In genomic region chr18:54250846-54251251, GRCh38 we compare ENCODE assay signal across 10 cellular contexts. TPM values are rescaled to one million over a fixed set of nuclear protein-coding genes. Genes with fewer than 3 reads are reported as not detected.
A peak's percentile ranks its signal among the peaks of the same experiment; 100 is the strongest.
DNase-seq lines count a peak whose midpoint lies in the region; ATAC-seq and TF ChIP-seq lines count a peak whose summit lies in the region.
"Had no signal": no experiment of that assay in that cellular context is flagged by ENCODE, and none has a peak within 500 bp of the region (broad histone marks: within the 10 kb centered on the region; RNA-seq: fewer than 3 reads in every experiment).

No MANE protein-coding gene starts in this region.

- peak; percentile 69 for DNase-seq in GM12865 (ENCODE audit: low read depth)
- no peak for DNase-seq in effector memory CD8-positive, alpha-beta T cell
- no peak for DNase-seq in H4 (ENCODE audit: low spot score)
- no peak for DNase-seq in NCI-H748 treated with DMSO at 0.1 percent for 48 hours (lab: John Stamatoyannopoulos, UW)
- no peak for DNase-seq in tibial nerve (ENCODE audit: low spot score in 2 of 2)
- DNase-seq in HT-29 (ENCODE audit: low spot score), result no peak
- DNase-seq: activated naive CD4-positive, alpha-beta T cell treated with Interleukin-2 at 50 U/mL for 16 hours had no signal

- peaks cover 0 to 27% (median 6%) of the 10 kb centered on the region in 4 donors for H3K4me1 ChIP-seq in tibial nerve

- H3K36me3 Mint-ChIP-seq in effector memory CD8-positive, alpha-beta T cell (ENCODE audit: insufficient read depth), result peaks cover 3% of the 10 kb centered on the region

- no peaks in the 10 kb centered on the region for H3K27me3 Mint-ChIP-seq in effector memory CD8-positive, alpha-beta T cell

- no peaks in the 10 kb centered on the region for H3K9me3 ChIP-seq in tibial nerve

- peak overlapping the region in 1 of 4 donors; percentile 14 for H3K27ac ChIP-seq in tibial nerve
- H3K27ac ChIP-seq: hepatocyte had no signal

- TF ChIP-seq EP300 in tibial nerve (IDR thresholded peaks at IDR 0.05), result no peak

- no peaks in the 10 kb centered on the region for H3K36me3 ChIP-seq in tibial nerve

- no peak overlapping the region for H3K4me3 Mint-ChIP-seq in effector memory CD8-positive, alpha-beta T cell

- peaks cover 3 to 6% of the 10 kb centered on the region in 2 donors for H3K4me1 Mint-ChIP-seq in effector memory CD8-positive, alpha-beta T cell (ENCODE audit: low read depth in 2 of 2)

- TF ChIP-seq CTCF in GM12865 (IDR thresholded peaks at IDR 0.05; ENCODE audit: insufficient read depth, low read depth, low read length, missing control alignments), result no peak
- TF ChIP-seq CTCF in tibial nerve (IDR thresholded peaks at IDR 0.05), result no peak

- H3K4me3 ChIP-seq in GM12865 (ENCODE audit: low read depth, low read length) (no peak overlapping the region), tibial nerve (no peak overlapping the region)
- H3K4me3 ChIP-seq: hepatocyte had no signal

- no peaks in the 10 kb centered on the region for H3K9me3 Mint-ChIP-seq in effector memory CD8-positive, alpha-beta T cell

- no peak for TF ChIP-seq POLR2A in tibial nerve (IDR thresholded peaks at IDR 0.05)

- H3K27me3 ChIP-seq in tibial nerve, result no peaks in the 10 kb centered on the region
- H3K27me3 ChIP-seq: hepatocyte had no signal

- WGBS in tibial nerve, 2 donors, result 74 to 82% methylated on average over 2 of the region's 2 CpGs

- ATAC-seq in GM19467 (IDR thresholded peaks at IDR 0.05; ENCODE audit: unreplicated experiment) (peak; percentile 75), HG03175 (IDR thresholded peaks at IDR 0.05; ENCODE audit: unreplicated experiment) (peak; percentile 87)
- ATAC-seq in effector memory CD8-positive, alpha-beta T cell (replicated peaks), result peak; percentile 22

- H3K27ac Mint-ChIP-seq in effector memory CD8-positive, alpha-beta T cell, result no peak overlapping the region

RNA-seq across cellular contexts. Expression of gene POLI, which starts 18.5 kb away (rescaled TPM):
- total RNA-seq in H4 (2014; rRNA removed; shearing (Covaris generic)), result 10.1 and 26.1 TPM in 2 replicates
- 10 to 100 TPM; 36.0 to 55.7 (median 38.9) TPM for total RNA-seq in tibial nerve
- total RNA-seq in HT-29 (2014; rRNA removed; shearing (Covaris generic)), result 5.0 TPM in 2 replicates

RNA-seq across cellular contexts. Expression of gene MBD2, which starts 26.4 kb away (rescaled TPM):
- total RNA-seq in H4 (2014; rRNA removed; shearing (Covaris generic)), result 25.0 and 494 TPM in 2 replicates
- 10 to 100 TPM; 32.1 to 60.6 (median 37.8) TPM for total RNA-seq in tibial nerve
- total RNA-seq in HT-29 (2014; rRNA removed; shearing (Covaris generic)), result 11.6 and 14.4 TPM in 2 replicates

Comparison
In these comparisons a context has a peak if more than half of its experiments do, and no peak if none do; other contexts are left out.
1. ATAC-seq: peak in every context shown above with its lines; median percentile 87 in HG03175; 75 in GM19467; 22 in effector memory CD8-positive, alpha-beta T cell.